ENCODE assay signal across 27 cellular contexts in the genomic region with DNA sequence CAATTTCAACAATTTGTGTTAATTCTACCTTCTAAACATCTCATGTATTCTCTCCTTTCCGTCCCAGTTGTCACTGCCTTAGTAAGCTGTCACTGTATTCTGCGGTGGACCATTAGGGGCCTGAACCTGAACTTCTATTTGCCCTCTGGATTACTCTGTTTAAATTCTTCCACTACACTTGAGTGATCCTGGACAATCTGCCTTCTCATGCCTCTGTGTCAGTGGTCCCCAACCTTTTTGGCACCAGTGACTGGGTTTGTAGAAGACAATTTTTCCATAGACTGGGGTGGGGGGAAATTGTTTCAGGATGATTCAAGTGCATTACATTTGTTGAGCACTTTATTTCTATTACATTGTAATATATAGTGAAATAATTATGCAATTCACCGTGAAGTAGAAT.
"Had no signal": no experiment of that assay in that cellular context is flagged by ENCODE, and none has a peak within 500 bp of the region (broad histone marks: within the 10 kb centered on the region; RNA-seq: fewer than 3 reads in every experiment).

No MANE protein-coding gene starts in this region.

- H3K36me3 Mint-ChIP-seq: stimulated activated effector memory CD8-positive, alpha-beta T cell treated with anti-CD3 and anti-CD28 coated beads, Interleukin-12 subunit alpha, Interleukin-12 subunit beta, amount 100 ng/mL, for 72 hours; stimulated activated memory B cell treated with anti-CD40 and anti-IgM and Interleukin-4, amounts not matched to agents 10 μg/mL and 1 μg/mL and 100 μg/mL, for 72 hours; stimulated activated naive B cell treated with anti-CD40 and anti-IgM and Interleukin-4, amounts not matched to agents 10 μg/mL and 1 μg/mL and 100 μg/mL, for 72 hours; type B pancreatic cell had no signal

- H3K27me3 Mint-ChIP-seq: stimulated activated memory B cell treated with anti-CD40 and anti-IgM and Interleukin-4, amounts not matched to agents 10 μg/mL and 1 μg/mL and 100 μg/mL, for 72 hours; stimulated activated naive B cell treated with anti-CD40 and anti-IgM and Interleukin-4, amounts not matched to agents 10 μg/mL and 1 μg/mL and 100 μg/mL, for 72 hours; stimulated activated naive CD8-positive, alpha-beta T cell treated with anti-CD3 and anti-CD28 coated beads, Interleukin-15, amount 100 ng/mL, for 72 hours; stimulated activated naive CD8-positive, alpha-beta T cell treated with anti-CD3 and anti-CD28 coated beads, Interleukin-15, Interleukin-2, amounts not matched to agents 100 ng/mL and 50 ng/mL, for 24 hours; type B pancreatic cell had no signal

- H3K27me3 ChIP-seq: stomach, suprapubic skin, testis, thyroid gland, tibial nerve, transverse colon, upper lobe of left lung, upper lobe of right lung, uterus, vagina had no signal

- ATAC-seq: stimulated activated effector memory CD8-positive, alpha-beta T cell treated with anti-CD3 and anti-CD28 coated beads, Interleukin-12 subunit alpha, Interleukin-12 subunit beta, amount 100 ng/mL, for 72 hours; stimulated activated memory B cell treated with anti-CD40 and anti-IgM and Interleukin-4, amounts not matched to agents 10 μg/mL and 1 μg/mL and 100 μg/mL, for 72 hours; stimulated activated naive B cell treated with anti-CD40 and anti-IgM and Interleukin-4, amounts not matched to agents 10 μg/mL and 1 μg/mL and 100 μg/mL, for 72 hours; stimulated activated naive CD8-positive, alpha-beta T cell treated with anti-CD3 and anti-CD28 coated beads, Interleukin-15, amount 100 ng/mL, for 72 hours; stimulated activated naive CD8-positive, alpha-beta T cell treated with anti-CD3 and anti-CD28 coated beads, Interleukin-15, Interleukin-2, amounts not matched to agents 100 U/mL and 50 U/mL, for 24 hours; upper lobe of right lung had no signal

- H3K4me1 ChIP-seq: suprapubic skin, transverse colon, upper lobe of left lung, upper lobe of right lung, uterus, vagina had no signal

- H3K4me1 Mint-ChIP-seq: stimulated activated effector memory CD8-positive, alpha-beta T cell treated with anti-CD3 and anti-CD28 coated beads, Interleukin-12 subunit alpha, Interleukin-12 subunit beta, amount 100 ng/mL, for 72 hours; stimulated activated memory B cell treated with anti-CD40 and anti-IgM and Interleukin-4, amounts not matched to agents 10 μg/mL and 1 μg/mL and 100 μg/mL, for 72 hours; stimulated activated naive B cell treated with anti-CD40 and anti-IgM and Interleukin-4, amounts not matched to agents 10 μg/mL and 1 μg/mL and 100 μg/mL, for 72 hours; stimulated activated naive CD8-positive, alpha-beta T cell treated with anti-CD3 and anti-CD28 coated beads, Interleukin-15, amount 100 ng/mL, for 72 hours had no signal

- H3K27ac ChIP-seq: stomach, suprapubic skin, thoracic aorta, thyroid gland, tibial nerve, transverse colon, upper lobe of left lung, upper lobe of right lung, uterus, vagina had no signal

- DNase-seq: stimulated activated CD4-positive, alpha-beta T cell treated with anti-CD3 and anti-CD28 coated beads, Interleukin-2, amount 100 ng/mL, for 48 hours; stimulated activated CD4-positive, alpha-beta T cell treated with anti-CD3 and anti-CD28 coated beads, Interleukin-4, amount 100 ng/mL, for 1 hour; stimulated activated CD4-positive, alpha-beta T cell treated with anti-CD3 and anti-CD28 coated beads, Interleukin-4, amount 100 ng/mL, for 24 hours; stimulated activated CD4-positive, alpha-beta T cell treated with anti-CD3 and anti-CD28 coated beads, Interleukin-4, amount 100 ng/mL, for 4 hours; stimulated activated CD8-positive, alpha-beta memory T cell treated with anti-CD3 and anti-CD28 coated beads, Interleukin-4, amount 100 ng/mL, for 48 hours; stimulated activated naive B cell treated with anti-CD40 and anti-IgM and Interleukin-4, amounts not matched to agents 10 μg/mL and 1 μg/mL and 100 μg/mL, for 72 hours; stimulated activated naive CD4-positive, alpha-beta T cell; stimulated activated naive CD4-positive, alpha-beta T cell treated with Interleukin-2 at 50 U/mL for 16 hours; stimulated activated naive CD8-positive, alpha-beta T cell treated with anti-CD3 and anti-CD28 coated beads, Interleukin-15, amount 100 ng/mL, for 72 hours; stimulated activated naive CD8-positive, alpha-beta T cell treated with anti-CD3 and anti-CD28 coated beads, Interleukin-15, Interleukin-2, amounts not matched to agents 100 U/mL and 50 U/mL, for 24 hours; stomach; substantia nigra; testis; thyroid gland; transverse colon; trophoblast cell; upper lobe of left lung; upper lobe of right lung; uterus had no signal

- H3K9me3 Mint-ChIP-seq: type B pancreatic cell had no signal

- H3K4me3 ChIP-seq: stomach, suprapubic skin, testis, thoracic aorta, thyroid gland, tibial nerve, transverse colon, upper lobe of left lung, upper lobe of right lung, uterus, vagina had no signal

- H3K9me3 ChIP-seq: stomach, suprapubic skin, testis, thoracic aorta, thyroid gland, transverse colon, upper lobe of left lung, upper lobe of right lung, uterus, vagina had no signal

- H3K27ac Mint-ChIP-seq: stimulated activated effector memory CD8-positive, alpha-beta T cell treated with anti-CD3 and anti-CD28 coated beads, Interleukin-12 subunit alpha, Interleukin-12 subunit beta, amount 100 ng/mL, for 72 hours; stimulated activated memory B cell treated with anti-CD40 and anti-IgM and Interleukin-4, amounts not matched to agents 10 μg/mL and 1 μg/mL and 100 μg/mL, for 72 hours; stimulated activated naive B cell treated with anti-CD40 and anti-IgM and Interleukin-4, amounts not matched to agents 10 μg/mL and 1 μg/mL and 100 μg/mL, for 72 hours; stimulated activated naive CD8-positive, alpha-beta T cell treated with anti-CD3 and anti-CD28 coated beads, Interleukin-15, amount 100 ng/mL, for 72 hours; stimulated activated naive CD8-positive, alpha-beta T cell treated with anti-CD3 and anti-CD28 coated beads, Interleukin-15, Interleukin-2, amounts not matched to agents 100 ng/mL and 50 ng/mL, for 24 hours; type B pancreatic cell had no signal

- H3K36me3 ChIP-seq: stomach, suprapubic skin, thoracic aorta, thyroid gland, tibial nerve, transverse colon, upper lobe of left lung, upper lobe of right lung, uterus, vagina had no signal

- H3K4me3 Mint-ChIP-seq: stimulated activated effector memory CD8-positive, alpha-beta T cell treated with anti-CD3 and anti-CD28 coated beads, Interleukin-12 subunit alpha, Interleukin-12 subunit beta, amount 100 ng/mL, for 72 hours; stimulated activated memory B cell treated with anti-CD40 and anti-IgM and Interleukin-4, amounts not matched to agents 10 μg/mL and 1 μg/mL and 100 μg/mL, for 72 hours; stimulated activated naive B cell treated with anti-CD40 and anti-IgM and Interleukin-4, amounts not matched to agents 10 μg/mL and 1 μg/mL and 100 μg/mL, for 72 hours; stimulated activated naive CD8-positive, alpha-beta T cell treated with anti-CD3 and anti-CD28 coated beads, Interleukin-15, amount 100 ng/mL, for 72 hours; stimulated activated naive CD8-positive, alpha-beta T cell treated with anti-CD3 and anti-CD28 coated beads, Interleukin-15, Interleukin-2, amounts not matched to agents 100 ng/mL and 50 ng/mL, for 24 hours; type B pancreatic cell had no signal
